ENCODE assay signal across 11 cellular contexts in genomic region chr11:81963018-81963417, GRCh38.
DNase-seq lines count a peak whose midpoint lies in the region; ATAC-seq and TF ChIP-seq lines count a peak whose summit lies in the region.
"Had no signal": no experiment of that assay in that cellular context is flagged by ENCODE, and none has a peak within 500 bp of the region (broad histone marks: within the 10 kb centered on the region; RNA-seq: fewer than 3 reads in every experiment).

No MANE protein-coding gene starts in this region.

- no peaks in the 10 kb centered on the region for H3K36me3 Mint-ChIP-seq in activated naive CD8-positive, alpha-beta T cell treated with anti-CD3 and anti-CD28 coated beads, Interleukin-2, amount 10 ng/mL, durations not matched to agents 7 days and 5 days
- no peaks in the 10 kb centered on the region for H3K36me3 Mint-ChIP-seq in naive thymus-derived CD4-positive, alpha-beta T cell

- DNase-seq in activated naive CD8-positive, alpha-beta T cell treated with anti-CD3 and anti-CD28 coated beads, Interleukin-2, amount 10 ng/mL, durations not matched to agents 7 days and 5 days: no peak
- peak in 3 of 9 donors; percentile 4 to 10 (median 5) for DNase-seq in naive thymus-derived CD4-positive, alpha-beta T cell
- DNase-seq in NCI-H2171 treated with DMSO at 0.1 percent for 48 hours (lab: John Stamatoyannopoulos, UW): no peak
- DNase-seq in central memory CD4-positive, alpha-beta T cell: no peak
- DNase-seq: NCI-H1436 treated with DMSO at 0.1 percent for 48 hours had no signal

- no peaks in the 10 kb centered on the region for H3K27me3 ChIP-seq in naive thymus-derived CD4-positive, alpha-beta T cell (ENCODE audit: control insufficient read depth in 2 of 2, insufficient read depth in 2 of 2, low read length in 2 of 2)

- H3K4me1 ChIP-seq in naive thymus-derived CD4-positive, alpha-beta T cell (ENCODE audit: control insufficient read depth in 2 of 2, insufficient read depth in 2 of 2, low read length in 2 of 2): peaks cover 0 to 8% of the 10 kb centered on the region in 2 donors

- peak; percentile 42 for ATAC-seq in HG03565 (IDR thresholded peaks at IDR 0.05; ENCODE audit: unreplicated experiment)
- ATAC-seq in activated naive CD8-positive, alpha-beta T cell treated with anti-CD3 and anti-CD28 coated beads, Interleukin-2, amount 10 ng/mL, durations not matched to agents 7 days and 5 days (ENCODE audit: low read depth): no peak
- no peak for ATAC-seq in naive thymus-derived CD4-positive, alpha-beta T cell
- ATAC-seq in HG02852 (IDR thresholded peaks at IDR 0.05; ENCODE audit: unreplicated experiment): no peak
- no peak for ATAC-seq in HG03520 (IDR thresholded peaks at IDR 0.05; ENCODE audit: unreplicated experiment)

- POLR2A ChIA-PET in activated naive CD8-positive, alpha-beta T cell treated with anti-CD3 and anti-CD28 coated beads, Interleukin-2, amount 10 ng/mL, durations not matched to agents 7 days and 5 days (lab: Charles Lee): no interaction called here
- POLR2A ChIA-PET in naive thymus-derived CD4-positive, alpha-beta T cell (lab: Charles Lee): no interaction called here

- H3K9me3 Mint-ChIP-seq in activated naive CD8-positive, alpha-beta T cell treated with anti-CD3 and anti-CD28 coated beads, Interleukin-2, amount 10 ng/mL, durations not matched to agents 7 days and 5 days: no peaks in the 10 kb centered on the region
- H3K9me3 Mint-ChIP-seq in naive thymus-derived CD4-positive, alpha-beta T cell: peaks cover 0 to 2% (median 0%) of the 10 kb centered on the region in 11 donors
- H3K9me3 Mint-ChIP-seq: central memory CD8-positive, alpha-beta T cell had no signal

- TF ChIP-seq CTCF in GM12873 (IDR thresholded peaks at IDR 0.05; ENCODE audit: insufficient read depth, low read depth, low read length, missing control alignments): peak; percentile 32

- no peaks in the 10 kb centered on the region for H3K27me3 Mint-ChIP-seq in activated naive CD8-positive, alpha-beta T cell treated with anti-CD3 and anti-CD28 coated beads, Interleukin-2, amount 10 ng/mL, durations not matched to agents 7 days and 5 days
- peaks cover 0 to 3% (median 0%) of the 10 kb centered on the region in 5 donors for H3K27me3 Mint-ChIP-seq in naive thymus-derived CD4-positive, alpha-beta T cell
- H3K27me3 Mint-ChIP-seq: central memory CD8-positive, alpha-beta T cell had no signal

- intact Hi-C loops in naive thymus-derived CD4-positive, alpha-beta T cell (cut with micrococcal nuclease): loop anchor here (1.0 to 5.0 kb wide), 6 partner anchors 94 to 321 kb away; no protein-coding TSS in a partner anchor

- peaks cover 10% of the 10 kb centered on the region for H3K4me1 Mint-ChIP-seq in activated naive CD8-positive, alpha-beta T cell treated with anti-CD3 and anti-CD28 coated beads, Interleukin-2, amount 10 ng/mL, durations not matched to agents 7 days and 5 days
- peaks cover 0 to 22% (median 16%) of the 10 kb centered on the region in 7 donors for H3K4me1 Mint-ChIP-seq in naive thymus-derived CD4-positive, alpha-beta T cell
- H3K4me1 Mint-ChIP-seq: central memory CD8-positive, alpha-beta T cell had no signal

- H3K4me3 Mint-ChIP-seq in activated naive CD8-positive, alpha-beta T cell treated with anti-CD3 and anti-CD28 coated beads, Interleukin-2, amount 10 ng/mL, durations not matched to agents 7 days and 5 days: peak overlapping the region; percentile 8
- H3K4me3 Mint-ChIP-seq in naive thymus-derived CD4-positive, alpha-beta T cell: peak overlapping the region in 6 of 10 donors; percentile 37 to 62 (median 45)
- H3K4me3 Mint-ChIP-seq: central memory CD8-positive, alpha-beta T cell had no signal

- CTCF ChIA-PET in naive thymus-derived CD4-positive, alpha-beta T cell (lab: Charles Lee): interaction anchor here (1.6 kb wide), 1 partner anchor 175 kb away, joined by 12 read pairs; no protein-coding TSS in a partner anchor

- no peak overlapping the region for H3K27ac Mint-ChIP-seq in activated naive CD8-positive, alpha-beta T cell treated with anti-CD3 and anti-CD28 coated beads, Interleukin-2, amount 10 ng/mL, durations not matched to agents 7 days and 5 days
- no peak overlapping the region for H3K27ac Mint-ChIP-seq in naive thymus-derived CD4-positive, alpha-beta T cell

- H3K36me3 ChIP-seq in naive thymus-derived CD4-positive, alpha-beta T cell (ENCODE audit: control insufficient read depth in 2 of 3, insufficient read depth in 3 of 3, low read length in 3 of 3): no peaks in the 10 kb centered on the region
- H3K36me3 ChIP-seq: thoracic aorta had no signal

- H3K4me3 ChIP-seq in naive thymus-derived CD4-positive, alpha-beta T cell (ENCODE audit: low read length): no peak overlapping the region
- H3K4me3 ChIP-seq: thoracic aorta had no signal

- no peak overlapping the region for H3K27ac ChIP-seq in naive thymus-derived CD4-positive, alpha-beta T cell (ENCODE audit: low read depth, low read length)
- H3K27ac ChIP-seq: thoracic aorta had no signal

- no peaks in the 10 kb centered on the region for H3K9me3 ChIP-seq in naive thymus-derived CD4-positive, alpha-beta T cell (ENCODE audit: control insufficient read depth in 2 of 3, low read length in 3 of 3)
- H3K9me3 ChIP-seq: thoracic aorta had no signal
